In the genomic region with DNA sequence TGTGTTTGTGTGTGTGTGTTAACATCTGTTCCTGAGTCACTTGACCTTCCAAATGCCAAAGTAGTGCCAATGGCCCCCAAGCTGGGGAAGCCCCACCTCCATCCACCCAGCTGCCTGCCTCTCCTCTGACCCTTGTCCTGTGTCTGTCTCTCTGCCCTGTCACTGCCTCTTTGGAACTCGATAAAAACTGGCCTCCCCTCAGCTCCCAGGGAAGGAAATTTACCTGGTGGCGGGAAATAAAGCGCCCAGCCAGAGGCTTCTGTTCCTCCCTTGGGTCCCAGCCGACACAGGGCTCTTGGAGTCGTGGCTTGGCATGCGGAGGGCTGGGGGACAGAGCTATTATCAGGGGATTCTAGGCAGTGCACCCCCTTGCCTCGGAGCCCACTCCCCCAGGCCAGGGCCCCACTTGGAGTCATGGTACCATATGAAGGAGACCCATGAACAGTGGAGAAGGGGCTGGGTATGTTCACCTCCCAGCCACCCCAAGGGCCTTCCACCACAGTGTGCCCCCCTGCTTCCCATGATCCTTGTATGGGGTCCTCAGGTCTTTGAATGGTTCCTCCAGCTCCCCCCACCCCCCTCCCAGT, we compare ENCODE assay signal across 35 cellular contexts. TPM values are rescaled to one million over a fixed set of nuclear protein-coding genes. Genes with fewer than 3 reads are reported as not detected.
"Had no signal": no experiment of that assay in that cellular context is flagged by ENCODE, and none has a peak within 500 bp of the region (broad histone marks: within the 10 kb centered on the region; RNA-seq: fewer than 3 reads in every experiment).

No MANE protein-coding gene starts in this region.

- ATAC-seq: activated CD4-positive, CD25-positive, alpha-beta regulatory T cell treated with anti-CD3 and anti-CD28 coated beads, Interleukin-2, amount 50 U/mL, for 24 hours; activated T-cell treated with anti-CD3 and anti-CD28 coated beads, Interleukin-2, amount 50 U/mL, for 4 hours; activated T-helper 17 cell treated with anti-CD3 and anti-CD28 coated beads, Interleukin-2, amount 50 U/mL, for 72 hours; body of pancreas; effector memory CD8-positive, alpha-beta T cell; esophagus mucosa; heart right ventricle; SK-N-SH treated with all-trans-retinoic acid at 6 μM for 48 hours; T-helper 17 cell had no signal

- H3K36me3 Mint-ChIP-seq: activated naive CD8-positive, alpha-beta T cell treated with anti-CD3 and anti-CD28 coated beads for 36 hours; mesothelial cell of epicardium had no signal

- FAIRE-seq: endothelial cell of umbilical vein, islet of Langerhans, urothelium cell line had no signal

- DNase-seq: activated CD4-positive, alpha-beta T cell treated with anti-CD3 and anti-CD28 coated beads for 48 hours; activated CD4-positive, alpha-beta T cell treated with anti-CD3 and anti-CD28 coated beads, Interleukin-2, amount 50 U/mL, for 48 hours; activated naive CD4-positive, alpha-beta T cell; activated naive CD8-positive, alpha-beta T cell treated with anti-CD3 and anti-CD28 coated beads for 36 hours; activated T-cell treated with anti-CD3 and anti-CD28 coated beads, Interleukin-2, amount 50 U/mL, for 4 hours; adrenal gland; cortex of kidney; effector memory CD8-positive, alpha-beta T cell; foreskin fibroblast; heart right ventricle; naive B cell; nephron progenitor cell; occipital lobe; stimulated activated CD4-positive, alpha-beta T cell treated with anti-CD3 and anti-CD28 coated beads, Interleukin-15, amount 100 ng/mL, for 24 hours; stimulated activated CD4-positive, alpha-beta T cell treated with anti-CD3 and anti-CD28 coated beads, Interleukin-2, amount 100 ng/mL, for 24 hours; stimulated activated naive CD4-positive, alpha-beta T cell treated with Interleukin-2 at 50 U/mL for 16 hours; T-helper 17 cell; T1000; testis; transverse colon; WERI-Rb-1 had no signal

- H3K4me3 ChIP-seq: adrenal gland, body of pancreas, heart right ventricle, right lobe of liver, smooth muscle cell, testis, transverse colon had no signal

- H3K9me3 Mint-ChIP-seq: activated naive CD8-positive, alpha-beta T cell treated with anti-CD3 and anti-CD28 coated beads for 36 hours; activated T-cell treated with anti-CD3 and anti-CD28 coated beads, Interleukin-2, amount 50 U/mL, for 4 hours; activated T-helper 17 cell treated with anti-CD3 and anti-CD28 coated beads, Interleukin-2, amount 50 U/mL, for 72 hours; effector memory CD8-positive, alpha-beta T cell; mesothelial cell of epicardium; nephron progenitor cell had no signal

- H3K4me2 ChIP-seq: smooth muscle cell had no signal

- H3K27ac ChIP-seq: adrenal gland, body of pancreas, heart right ventricle, right lobe of liver, testis, transverse colon, WERI-Rb-1 had no signal

- H3K27me3 ChIP-seq: testis had no signal

- H3K4me1 Mint-ChIP-seq: activated T-helper 17 cell treated with anti-CD3 and anti-CD28 coated beads, Interleukin-2, amount 50 U/mL, for 72 hours; mesothelial cell of epicardium; T-helper 17 cell had no signal

- H3K4me3 Mint-ChIP-seq: activated naive CD8-positive, alpha-beta T cell treated with anti-CD3 and anti-CD28 coated beads for 36 hours; activated T-cell treated with anti-CD3 and anti-CD28 coated beads, Interleukin-2, amount 50 U/mL, for 4 hours; activated T-helper 17 cell treated with anti-CD3 and anti-CD28 coated beads, Interleukin-2, amount 50 U/mL, for 72 hours; effector memory CD8-positive, alpha-beta T cell; mesothelial cell of epicardium; nephron progenitor cell; T-helper 17 cell had no signal

- H3K27ac Mint-ChIP-seq: activated naive CD8-positive, alpha-beta T cell treated with anti-CD3 and anti-CD28 coated beads for 36 hours; activated T-helper 17 cell treated with anti-CD3 and anti-CD28 coated beads, Interleukin-2, amount 50 U/mL, for 72 hours; effector memory CD8-positive, alpha-beta T cell; mesothelial cell of epicardium; naive B cell; nephron progenitor cell; T-helper 17 cell had no signal

- H3K4me1 ChIP-seq: adrenal gland, right lobe of liver, testis had no signal

- H3K9me3 ChIP-seq: adrenal gland, body of pancreas, heart right ventricle, right lobe of liver, testis, transverse colon had no signal

- H3K36me3 ChIP-seq: adrenal gland, heart right ventricle, right lobe of liver, transverse colon had no signal

RNA-seq across cellular contexts. Expression of gene KCNC1, which starts 6.2 kb away (rescaled TPM):
- total RNA-seq: activated naive CD8-positive, alpha-beta T cell treated with anti-CD3 and anti-CD28 coated beads for 36 hours; activated T-cell treated with anti-CD3 and anti-CD28 coated beads, Interleukin-2, amount 50 U/mL, for 4 hours; activated T-helper 17 cell treated with anti-CD3 and anti-CD28 coated beads, Interleukin-2, amount 50 U/mL, for 72 hours; aorta; endothelial cell of umbilical vein; esophagus mucosa; right lobe of liver; smooth muscle cell; T-helper 17 cell had no signal
- polyA plus RNA-seq: aorta, endothelial cell of umbilical vein, heart right ventricle, smooth muscle cell had no signal

RNA-seq across cellular contexts. Expression of gene MYOD1, which starts 21.4 kb away (rescaled TPM):
- total RNA-seq: activated naive CD8-positive, alpha-beta T cell treated with anti-CD3 and anti-CD28 coated beads for 36 hours; activated T-cell treated with anti-CD3 and anti-CD28 coated beads, Interleukin-2, amount 50 U/mL, for 4 hours; activated T-helper 17 cell treated with anti-CD3 and anti-CD28 coated beads, Interleukin-2, amount 50 U/mL, for 72 hours; adrenal gland; aorta; body of pancreas; chondrocyte; endothelial cell of umbilical vein; esophagus mucosa; lower leg skin; mesothelial cell of epicardium; occipital lobe; right lobe of liver; smooth muscle cell; T-helper 17 cell; transverse colon had no signal
- polyA plus RNA-seq: adrenal gland, aorta, endothelial cell of umbilical vein, heart right ventricle, smooth muscle cell had no signal
